In genomic region chr9:105004466-105005090, GRCh38 we compare ENCODE assay signal across 28 cellular contexts.
"Had no signal": no experiment of that assay in that cellular context is flagged by ENCODE, and none has a peak within 500 bp of the region (broad histone marks: within the 10 kb centered on the region; RNA-seq: fewer than 3 reads in every experiment).

No MANE protein-coding gene starts in this region.

- H3K9me3 ChIP-seq: adrenal gland, Peyer's patch, SJSA1, SK-N-SH had no signal

- H3K9ac ChIP-seq: KMS-11, SK-N-SH had no signal

- H3K27me3 ChIP-seq: adrenal gland, Peyer's patch, SJSA1 had no signal

- H3K4me2 ChIP-seq: KMS-11, SK-N-SH had no signal

- ATAC-seq: activated naive CD4-positive, alpha-beta T cell treated with anti-CD3 and anti-CD28 coated beads, Interleukin-2, amount 50 U/mL, for 72 hours; activated T-cell treated with anti-CD3 and anti-CD28 coated beads, Interleukin-2, amount 50 U/mL, for 4 hours; PC-3 had no signal

- DNase-seq: activated B cell treated with CpG ODN at 0.5 μM for 24 hours; activated CD4-positive, alpha-beta memory T cell treated with anti-CD3 and anti-CD28 coated beads for 36 hours; activated CD4-positive, alpha-beta T cell treated with anti-CD3 and anti-CD28 coated beads for 4 hours; activated CD4-positive, alpha-beta T cell treated with anti-CD3 and anti-CD28 coated beads, Interleukin-2, amount 50 U/mL, for 1 hour; activated CD4-positive, CD25-positive, alpha-beta regulatory T cell treated with anti-CD3 and anti-CD28 coated beads, Interleukin-2, amount 50 U/mL, for 72 hours; activated CD8-positive, alpha-beta memory T cell treated with anti-CD3 and anti-CD28 coated beads, Interleukin-2, amount 50 U/mL, for 4 hours; activated gamma-delta T cell treated with Interleukin-2 at 50 U/mL for 16 hours; activated naive CD4-positive, alpha-beta T cell treated with anti-CD3 and anti-CD28 coated beads for 36 hours; activated T-cell treated with anti-CD3 and anti-CD28 coated beads for 4 hours; activated T-cell treated with anti-CD3 and anti-CD28 coated beads, Interleukin-2, amount 50 U/mL, for 4 hours; adrenal gland; central memory CD4-positive, alpha-beta T cell; NCI-H1105; NCI-H1417 treated with DMSO at 0.1 percent for 48 hours; NCI-H1930; NCI-H2081 treated with DMSO at 0.1 percent for 48 hours; NCI-H226; NCI-H446 treated with DMSO at 0.1 percent for 48 hours; NCI-H524; NCI-H69; PC-3; Peyer's patch; RPMI8226; SHP77 treated with DMSO at 0.1 percent for 48 hours; SK-N-SH had no signal

- H3K36me3 ChIP-seq: adrenal gland, Peyer's patch, SJSA1 had no signal

- H3K27ac ChIP-seq: adrenal gland, KMS-11, Peyer's patch, SJSA1 had no signal

- H3K4me3 ChIP-seq: adrenal gland, Peyer's patch, SJSA1 had no signal
